ENCODE assay signal across 15 cellular contexts in genomic region chr12:78118036-78118435, GRCh38.
A peak's percentile ranks its signal among the peaks of the same experiment; 100 is the strongest.
DNase-seq lines count a peak whose midpoint lies in the region; ATAC-seq and TF ChIP-seq lines count a peak whose summit lies in the region.
"Had no signal": no experiment of that assay in that cellular context is flagged by ENCODE, and none has a peak within 500 bp of the region (broad histone marks: within the 10 kb centered on the region; RNA-seq: fewer than 3 reads in every experiment).

No MANE protein-coding gene starts in this region.

- no peak overlapping the region for H2BK15ac ChIP-seq in mesenchymal stem cell (ENCODE audit: low read depth, poor library complexity, severe bottlenecking)

- H3K4me1 ChIP-seq in mesenchymal stem cell (ENCODE audit: control insufficient read depth, insufficient read depth, low read depth, low read length) (peaks cover 7% of the 10 kb centered on the region), aorta (ENCODE audit: control insufficient read depth in 1 of 2, insufficient read depth in 2 of 2, low read length in 2 of 2) (no peaks in the 10 kb centered on the region)
- H3K4me1 ChIP-seq: parathyroid adenoma had no signal

- H3K27ac ChIP-seq in mesenchymal stem cell (ENCODE audit: low read length, poor library complexity, severe bottlenecking) (no peak overlapping the region), aorta (ENCODE audit: low read depth in 1 of 2, low read length in 2 of 2) (no peak overlapping the region)
- H3K27ac ChIP-seq: 22Rv1, parathyroid adenoma had no signal

- peaks cover 9% of the 10 kb centered on the region for H3K79me1 ChIP-seq in mesenchymal stem cell (replicated peaks; ENCODE audit: low read length, poor library complexity, severe bottlenecking)

- H3K18ac ChIP-seq in mesenchymal stem cell (ENCODE audit: low read depth in 1 of 2, low read length in 2 of 2) = no peak overlapping the region

- H3K14ac ChIP-seq in mesenchymal stem cell (ENCODE audit: low read length in 2 of 2) = no peak overlapping the region

- H3K4ac ChIP-seq in mesenchymal stem cell (ENCODE audit: low read depth in 1 of 2, low read length in 2 of 2) = no peak overlapping the region

- no peak overlapping the region for H4K8ac ChIP-seq in mesenchymal stem cell (ENCODE audit: low read length)

- 93% methylated on average over 4 of the region's 6 CpGs for WGBS in mesenchymal stem cell
- 64 to 67% methylated on average over 6 of the region's 6 CpGs for WGBS in aorta, 2 donors

- peaks cover 16% of the 10 kb centered on the region for H3K9me3 ChIP-seq in mesenchymal stem cell (ENCODE audit: control insufficient read depth, low read length)
- H3K9me3 ChIP-seq in aorta (ENCODE audit: control insufficient read depth, low read length) = peaks cover 3% of the 10 kb centered on the region

- TF ChIP-seq CTCF in WTC11 (IDR thresholded peaks at IDR 0.05) (no peak), MCF 10A (IDR thresholded peaks at IDR 0.05; ENCODE audit: unreplicated experiment) (no peak)

- H3K23ac ChIP-seq in mesenchymal stem cell (ENCODE audit: low read length in 2 of 2) = no peak overlapping the region

- CTCF ChIA-PET in WTC11 (lab: Charles Lee) (interaction anchor here (0.6 to 1.6 kb wide), 9 partner anchors 12 to 944 kb away, joined by 3 to 6 read pairs (median 3); no protein-coding TSS in a partner anchor), MCF 10A (lab: Yijun Ruan, JAX) (interaction anchor here (0.6 to 1.0 kb wide), 3 partner anchors 82 to 117 kb away, joined by 3 read pairs; no protein-coding TSS in a partner anchor)

- no peak overlapping the region for H2BK12ac ChIP-seq in mesenchymal stem cell (ENCODE audit: low read length in 2 of 2)

- no peak overlapping the region for H3K4me2 ChIP-seq in mesenchymal stem cell (ENCODE audit: low read length, poor library complexity, severe bottlenecking)

- no TSS peak for BruUV-seq in MCF 10A (replicated peaks; lab: Mats Ljungman, UMichigan)

- H2BK120ac ChIP-seq in mesenchymal stem cell (ENCODE audit: low read depth, low read length) = no peak overlapping the region

- no peaks in the 10 kb centered on the region for H3K27me3 ChIP-seq in mesenchymal stem cell (ENCODE audit: control insufficient read depth in 1 of 2, insufficient read depth in 1 of 2, low read length in 2 of 2)
- H3K27me3 ChIP-seq in aorta (ENCODE audit: control insufficient read depth in 1 of 2, insufficient read depth in 2 of 2, low read length in 1 of 2) = no peaks in the 10 kb centered on the region

- DNase-seq in DMS 273 (lab: John Stamatoyannopoulos, UW; ENCODE audit: unreplicated experiment) (peak; percentile 6), DMS 273 treated with DMSO at 0.1 percent for 48 hours (lab: John Stamatoyannopoulos, UW) (no peak), HuH-7 (ENCODE audit: low spot score) (peak; percentile 11), WTC11 (ENCODE audit: low spot score) (peak; percentile 45), mesenchymal stem cell (no peak), aorta (no peak), MCF 10A (ENCODE audit: unreplicated experiment) (no peak)
- no peak for DNase-seq in stimulated activated CD4-positive, alpha-beta T cell treated with anti-CD3 and anti-CD28 coated beads, Interleukin-12 subunit alpha, Interleukin-12 subunit beta, amount 100 ng/mL, for 4 hours
- DNase-seq: activated CD4-positive, CD25-positive, alpha-beta regulatory T cell treated with anti-CD3 and anti-CD28 coated beads, Interleukin-2, amount 50 U/mL, for 72 hours; activated T-cell treated with anti-CD3 and anti-CD28 coated beads, Interleukin-2, amount 50 U/mL, for 4 hours; amniotic stem cell; CD8-positive, alpha-beta memory T cell; NCI-H187 had no signal

- H3K4me3 Mint-ChIP-seq in WTC11 (no peak overlapping the region), MCF 10A (ENCODE audit: unreplicated experiment) (no peak overlapping the region)
- H3K4me3 Mint-ChIP-seq: activated T-cell treated with anti-CD3 and anti-CD28 coated beads, Interleukin-2, amount 50 U/mL, for 4 hours; CD8-positive, alpha-beta memory T cell had no signal

- POLR2A ChIA-PET in WTC11 (lab: Charles Lee) = no interaction called here
- POLR2A ChIA-PET in MCF 10A (lab: Yijun Ruan, JAX) = no interaction called here

- H3K4me3 ChIP-seq in mesenchymal stem cell (ENCODE audit: insufficient read depth in 1 of 2, low read depth in 1 of 2, low read length in 2 of 2) (no peak overlapping the region), aorta (ENCODE audit: low read length in 2 of 2) (no peak overlapping the region)

- H3K27me3 Mint-ChIP-seq in WTC11 (ENCODE audit: low read depth) = no peaks in the 10 kb centered on the region
- H3K27me3 Mint-ChIP-seq in MCF 10A (ENCODE audit: insufficient read depth, unreplicated experiment) = no peaks in the 10 kb centered on the region
- H3K27me3 Mint-ChIP-seq: CD8-positive, alpha-beta memory T cell had no signal

- no peak overlapping the region for H2AFZ ChIP-seq in mesenchymal stem cell (ENCODE audit: low read depth, low read length)
- H2AFZ ChIP-seq: parathyroid adenoma had no signal

- H2BK5ac ChIP-seq in mesenchymal stem cell (ENCODE audit: low read depth, low read length, poor library complexity, severe bottlenecking) = no peak overlapping the region

- H3K9me3 Mint-ChIP-seq in WTC11 = peaks cover 16% of the 10 kb centered on the region
- peaks cover 10% of the 10 kb centered on the region for H3K9me3 Mint-ChIP-seq in MCF 10A (ENCODE audit: unreplicated experiment)

- intact Hi-C loops in aorta (cut with DNase I) (no loop called here), MCF 10A (cut with micrococcal nuclease) (no loop called here)

- ATAC-seq in WTC11 = peak; percentile 92
- ATAC-seq in aorta (ENCODE audit: low FRiP score) = no peak
- ATAC-seq: activated T-cell treated with anti-CD3 and anti-CD28 coated beads, Interleukin-2, amount 50 U/mL, for 4 hours had no signal

- peaks cover 18 to 42% of the 10 kb centered on the region in 2 experiments for H3K36me3 ChIP-seq in mesenchymal stem cell (ENCODE audit: control insufficient read depth in 1 of 2, insufficient read depth in 2 of 2, low read depth in 1 of 2, low read length in 2 of 2)
- no peaks in the 10 kb centered on the region for H3K36me3 ChIP-seq in aorta (ENCODE audit: control insufficient read depth in 1 of 2, insufficient read depth in 2 of 2, low read length in 1 of 2)

- H3K9ac ChIP-seq in mesenchymal stem cell (ENCODE audit: low read length) = peak overlapping the region; percentile 25
- H3K9ac ChIP-seq: parathyroid adenoma had no signal

- H4K91ac ChIP-seq in mesenchymal stem cell (ENCODE audit: low read length) = no peak overlapping the region

- H2AK5ac ChIP-seq in mesenchymal stem cell (ENCODE audit: low read length, severe bottlenecking) = no peak overlapping the region

- H3K27ac Mint-ChIP-seq in WTC11 (no peak overlapping the region), MCF 10A (ENCODE audit: low read depth, unreplicated experiment) (no peak overlapping the region)
- H3K27ac Mint-ChIP-seq: CD8-positive, alpha-beta memory T cell had no signal

- H3K4me1 Mint-ChIP-seq in WTC11 (no peaks in the 10 kb centered on the region), MCF 10A (ENCODE audit: insufficient read depth, unreplicated experiment) (no peaks in the 10 kb centered on the region)
- H3K4me1 Mint-ChIP-seq: CD8-positive, alpha-beta memory T cell had no signal

- H3K36me3 Mint-ChIP-seq in WTC11 (peaks cover 15% of the 10 kb centered on the region), MCF 10A (ENCODE audit: insufficient read depth, unreplicated experiment) (no peaks in the 10 kb centered on the region)
- H3K36me3 Mint-ChIP-seq: CD8-positive, alpha-beta memory T cell had no signal

TF ChIP-seq in WTC11, 78 proteins besides CTCF, POLR2A, EP300 and RAD21 (continues in another document):
- no peak for TF ChIP-seq NR3C1 (CRISPR knock-in tag; conservative IDR thresholded peaks at IDR 0.05; ENCODE audit: low read depth)
- TF ChIP-seq E2F4 (CRISPR knock-in tag; IDR thresholded peaks at IDR 0.05; ENCODE audit: borderline replicate concordance, low read depth) = no peak
- no peak for TF ChIP-seq MLX (CRISPR knock-in tag; IDR thresholded peaks at IDR 0.05)
- TF ChIP-seq PRRX2 (CRISPR knock-in tag; IDR thresholded peaks at IDR 0.05) = no peak
- TF ChIP-seq JAZF1 (CRISPR knock-in tag; IDR thresholded peaks at IDR 0.05) = no peak
- TF ChIP-seq TP53 (CRISPR knock-in tag; IDR thresholded peaks at IDR 0.05) = no peak

Comparison
In these comparisons a context has a peak if more than half of its experiments do, and no peak if none do; other contexts are left out.
1. DNase-seq: peak in DMS 273 (single experiment), HuH-7 (single experiment) and WTC11 (single experiment); none in DMS 273 treated with DMSO at 0.1 percent for 48 hours (single experiment), mesenchymal stem cell (single experiment), aorta (0 of 2), stimulated activated CD4-positive, alpha-beta T cell treated with anti-CD3 and anti-CD28 coated beads, Interleukin-12 subunit alpha, Interleukin-12 subunit beta, amount 100 ng/mL, for 4 hours (single experiment) and MCF 10A (single experiment).